20 cellular contexts compared by ENCODE assay signal in the genomic region with DNA sequence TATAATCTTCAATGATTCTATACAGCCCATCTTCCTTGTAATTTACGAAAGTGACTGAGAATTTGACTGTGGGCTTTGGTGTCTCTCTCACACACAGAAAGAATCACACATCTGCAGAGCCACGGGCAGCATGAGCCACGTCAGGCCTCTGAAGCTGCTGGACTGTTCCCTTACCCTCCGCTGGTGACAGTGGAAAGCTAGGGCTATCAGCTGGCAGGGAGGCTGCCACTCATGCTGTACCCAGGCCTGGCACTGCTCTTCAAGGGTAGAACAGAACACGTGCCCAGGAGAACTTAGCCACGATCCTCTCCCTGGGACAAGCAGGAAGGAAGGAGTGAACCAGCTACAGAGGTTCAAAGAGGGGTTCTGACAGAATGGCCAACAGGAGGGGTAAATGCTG.
A peak's percentile ranks its signal among the peaks of the same experiment; 100 is the strongest.
DNase-seq lines count a peak whose midpoint lies in the region; ATAC-seq and TF ChIP-seq lines count a peak whose summit lies in the region.
"Had no signal": no experiment of that assay in that cellular context is flagged by ENCODE, and none has a peak within 500 bp of the region (broad histone marks: within the 10 kb centered on the region; RNA-seq: fewer than 3 reads in every experiment).

No MANE protein-coding gene starts in this region.

- peaks cover 73% of the 10 kb centered on the region for H3K36me3 ChIP-seq in suprapubic skin
- H3K36me3 ChIP-seq: ovary had no signal

- H3K27me3 Mint-ChIP-seq in activated CD4-positive, alpha-beta memory T cell treated with anti-CD3 and anti-CD28 coated beads, Interleukin-2, amount 10 ng/mL, durations not matched to agents 7 days and 5 days: no peaks in the 10 kb centered on the region
- H3K27me3 Mint-ChIP-seq in activated CD4-positive, alpha-beta memory T cell treated with anti-CD3 and anti-CD28 coated beads for 36 hours: no peaks in the 10 kb centered on the region
- no peaks in the 10 kb centered on the region for H3K27me3 Mint-ChIP-seq in activated naive CD8-positive, alpha-beta T cell treated with anti-CD3 and anti-CD28 coated beads, Interleukin-2, amount 10 ng/mL, durations not matched to agents 7 days and 5 days
- H3K27me3 Mint-ChIP-seq in stimulated activated naive B cell treated with anti-CD40 and anti-IgM and Interleukin-4, amounts not matched to agents 10 μg/mL and 1 μg/mL and 100 μg/mL, for 72 hours: no peaks in the 10 kb centered on the region

- no peak for TF ChIP-seq EP300 in suprapubic skin (IDR thresholded peaks at IDR 0.05)

- H3K4me1 ChIP-seq in right cardiac atrium (ENCODE audit: control insufficient read depth, insufficient read depth, low read length): peaks cover 1% of the 10 kb centered on the region
- H3K4me1 ChIP-seq in suprapubic skin: peaks cover 4% of the 10 kb centered on the region
- H3K4me1 ChIP-seq: A549 had no signal

- no peak overlapping the region for H3K4me3 Mint-ChIP-seq in activated CD4-positive, alpha-beta memory T cell treated with anti-CD3 and anti-CD28 coated beads, Interleukin-2, amount 10 ng/mL, durations not matched to agents 7 days and 5 days
- no peak overlapping the region for H3K4me3 Mint-ChIP-seq in activated CD4-positive, alpha-beta memory T cell treated with anti-CD3 and anti-CD28 coated beads for 36 hours
- H3K4me3 Mint-ChIP-seq in activated naive CD8-positive, alpha-beta T cell treated with anti-CD3 and anti-CD28 coated beads, Interleukin-2, amount 10 ng/mL, durations not matched to agents 7 days and 5 days: peak overlapping the region; percentile 6
- no peak overlapping the region for H3K4me3 Mint-ChIP-seq in stimulated activated naive B cell treated with anti-CD40 and anti-IgM and Interleukin-4, amounts not matched to agents 10 μg/mL and 1 μg/mL and 100 μg/mL, for 72 hours

- no peak for TF ChIP-seq POLR2A in suprapubic skin (IDR thresholded peaks at IDR 0.05)

- H3K27ac Mint-ChIP-seq in activated CD4-positive, alpha-beta memory T cell treated with anti-CD3 and anti-CD28 coated beads, Interleukin-2, amount 10 ng/mL, durations not matched to agents 7 days and 5 days: peak overlapping the region; percentile 44
- no peak overlapping the region for H3K27ac Mint-ChIP-seq in activated CD4-positive, alpha-beta memory T cell treated with anti-CD3 and anti-CD28 coated beads for 36 hours
- peak overlapping the region; percentile 63 for H3K27ac Mint-ChIP-seq in activated naive CD8-positive, alpha-beta T cell treated with anti-CD3 and anti-CD28 coated beads, Interleukin-2, amount 10 ng/mL, durations not matched to agents 7 days and 5 days
- peak overlapping the region; percentile 14 for H3K27ac Mint-ChIP-seq in stimulated activated naive B cell treated with anti-CD40 and anti-IgM and Interleukin-4, amounts not matched to agents 10 μg/mL and 1 μg/mL and 100 μg/mL, for 72 hours

- no peak for TF ChIP-seq CTCF in suprapubic skin (IDR thresholded peaks at IDR 0.05)

- POLR2A ChIA-PET in activated CD4-positive, alpha-beta memory T cell treated with anti-CD3 and anti-CD28 coated beads, Interleukin-2, amount 10 ng/mL, durations not matched to agents 7 days and 5 days (lab: Charles Lee): interaction anchor here (2.2 kb wide), 1 partner anchor 86 kb away, joined by 6 read pairs; no protein-coding TSS in a partner anchor
- POLR2A ChIA-PET in activated CD4-positive, alpha-beta memory T cell treated with anti-CD3 and anti-CD28 coated beads for 36 hours (lab: Charles Lee): no interaction called here
- POLR2A ChIA-PET in activated naive CD8-positive, alpha-beta T cell treated with anti-CD3 and anti-CD28 coated beads, Interleukin-2, amount 10 ng/mL, durations not matched to agents 7 days and 5 days (lab: Charles Lee): no interaction called here

- no peaks in the 10 kb centered on the region for H3K9me3 ChIP-seq in right cardiac atrium (ENCODE audit: control insufficient read depth, low read length)
- no peaks in the 10 kb centered on the region for H3K9me3 ChIP-seq in suprapubic skin
- H3K9me3 ChIP-seq: A549, ovary, sigmoid colon had no signal

- no peak overlapping the region for H3K4me3 ChIP-seq in right cardiac atrium (ENCODE audit: low read length)
- H3K4me3 ChIP-seq in suprapubic skin: no peak overlapping the region
- H3K4me3 ChIP-seq: A549, GM23248, ovary, sigmoid colon had no signal

- H3K9me3 Mint-ChIP-seq in activated CD4-positive, alpha-beta memory T cell treated with anti-CD3 and anti-CD28 coated beads, Interleukin-2, amount 10 ng/mL, durations not matched to agents 7 days and 5 days: no peaks in the 10 kb centered on the region
- H3K9me3 Mint-ChIP-seq in activated CD4-positive, alpha-beta memory T cell treated with anti-CD3 and anti-CD28 coated beads for 36 hours: no peaks in the 10 kb centered on the region
- H3K9me3 Mint-ChIP-seq in activated naive CD8-positive, alpha-beta T cell treated with anti-CD3 and anti-CD28 coated beads, Interleukin-2, amount 10 ng/mL, durations not matched to agents 7 days and 5 days: no peaks in the 10 kb centered on the region
- no peaks in the 10 kb centered on the region for H3K9me3 Mint-ChIP-seq in stimulated activated naive B cell treated with anti-CD40 and anti-IgM and Interleukin-4, amounts not matched to agents 10 μg/mL and 1 μg/mL and 100 μg/mL, for 72 hours

- WGBS in right cardiac atrium: 74% methylated on average over 6 of the region's 6 CpGs
- 91% methylated on average over 6 of the region's 6 CpGs for WGBS in suprapubic skin

- peaks cover 40% of the 10 kb centered on the region for H3K4me1 Mint-ChIP-seq in activated CD4-positive, alpha-beta memory T cell treated with anti-CD3 and anti-CD28 coated beads, Interleukin-2, amount 10 ng/mL, durations not matched to agents 7 days and 5 days
- H3K4me1 Mint-ChIP-seq in activated CD4-positive, alpha-beta memory T cell treated with anti-CD3 and anti-CD28 coated beads for 36 hours (ENCODE audit: low read depth): peaks cover 49% of the 10 kb centered on the region
- H3K4me1 Mint-ChIP-seq in activated naive CD8-positive, alpha-beta T cell treated with anti-CD3 and anti-CD28 coated beads, Interleukin-2, amount 10 ng/mL, durations not matched to agents 7 days and 5 days: peaks cover 45% of the 10 kb centered on the region
- H3K4me1 Mint-ChIP-seq in stimulated activated naive B cell treated with anti-CD40 and anti-IgM and Interleukin-4, amounts not matched to agents 10 μg/mL and 1 μg/mL and 100 μg/mL, for 72 hours: peaks cover 10 to 11% of the 10 kb centered on the region in 2 donors

- ATAC-seq in activated naive CD8-positive, alpha-beta T cell treated with anti-CD3 and anti-CD28 coated beads, Interleukin-2, amount 10 ng/mL, durations not matched to agents 7 days and 5 days (ENCODE audit: low read depth): no peak
- ATAC-seq in right cardiac atrium: peak; percentile 88 to 92
- ATAC-seq in stimulated activated naive B cell treated with anti-CD40 and anti-IgM and Interleukin-4, amounts not matched to agents 10 μg/mL and 1 μg/mL and 100 μg/mL, for 72 hours (replicated peaks): no peak
- ATAC-seq: A549 had no signal

- H3K36me3 Mint-ChIP-seq in activated CD4-positive, alpha-beta memory T cell treated with anti-CD3 and anti-CD28 coated beads, Interleukin-2, amount 10 ng/mL, durations not matched to agents 7 days and 5 days (ENCODE audit: low read depth): peaks cover 77% of the 10 kb centered on the region
- peaks cover 61% of the 10 kb centered on the region for H3K36me3 Mint-ChIP-seq in activated CD4-positive, alpha-beta memory T cell treated with anti-CD3 and anti-CD28 coated beads for 36 hours
- H3K36me3 Mint-ChIP-seq in activated naive CD8-positive, alpha-beta T cell treated with anti-CD3 and anti-CD28 coated beads, Interleukin-2, amount 10 ng/mL, durations not matched to agents 7 days and 5 days: peaks cover 49% of the 10 kb centered on the region
- peaks cover 35 to 56% of the 10 kb centered on the region in 2 donors for H3K36me3 Mint-ChIP-seq in stimulated activated naive B cell treated with anti-CD40 and anti-IgM and Interleukin-4, amounts not matched to agents 10 μg/mL and 1 μg/mL and 100 μg/mL, for 72 hours

- DNase-seq in activated CD4-positive, alpha-beta memory T cell treated with anti-CD3 and anti-CD28 coated beads, Interleukin-2, amount 10 ng/mL, durations not matched to agents 7 days and 5 days: no peak
- DNase-seq in activated CD4-positive, alpha-beta memory T cell treated with anti-CD3 and anti-CD28 coated beads for 36 hours: no peak
- DNase-seq in activated naive CD8-positive, alpha-beta T cell treated with anti-CD3 and anti-CD28 coated beads, Interleukin-2, amount 10 ng/mL, durations not matched to agents 7 days and 5 days: no peak
- DNase-seq in right cardiac atrium: no peak
- no peak for DNase-seq in stimulated activated naive B cell treated with anti-CD40 and anti-IgM and Interleukin-4, amounts not matched to agents 10 μg/mL and 1 μg/mL and 100 μg/mL, for 72 hours
- no peak for DNase-seq in NCI-H2081 treated with DMSO at 0.1 percent for 48 hours (lab: John Stamatoyannopoulos, UW)
- no peak for DNase-seq in CD1c-positive myeloid dendritic cell (ENCODE audit: extremely low spot score)
- no peak for DNase-seq in suprapubic skin (ENCODE audit: low spot score in 2 of 2)
- DNase-seq: activated effector memory CD4-positive, alpha-beta T cell treated with Interleukin-2 at 50 U/mL for 16 hours; cerebellar nuclear complex; effector CD8-positive, alpha-beta T cell; GM23248; Kasumi-1; NCI-H1092 treated with DMSO at 0.1 percent for 48 hours; NCI-H524 treated with DMSO at 0.1 percent for 48 hours; ovary; sigmoid colon; stimulated activated naive CD4-positive, alpha-beta T cell; WERI-Rb-1 had no signal

- no peak overlapping the region for H3K27ac ChIP-seq in right cardiac atrium (ENCODE audit: low read length)
- no peak overlapping the region for H3K27ac ChIP-seq in suprapubic skin
- H3K27ac ChIP-seq: A549, GM23248, ovary, WERI-Rb-1 had no signal

- H3K27me3 ChIP-seq in right cardiac atrium (ENCODE audit: control insufficient read depth, insufficient read depth): no peaks in the 10 kb centered on the region
- no peaks in the 10 kb centered on the region for H3K27me3 ChIP-seq in suprapubic skin
- H3K27me3 ChIP-seq: ovary, sigmoid colon had no signal

- intact Hi-C loops in activated CD4-positive, alpha-beta memory T cell treated with anti-CD3 and anti-CD28 coated beads for 36 hours (cut with micrococcal nuclease): loop anchor here (2.0 kb wide), 2 partner anchors 47 to 81 kb away; no protein-coding TSS in a partner anchor
- intact Hi-C loops in right cardiac atrium (cut with DNase I): loop anchor here in 1 of 4 donors (10.0 kb wide), 1 partner anchor 79 kb away; no protein-coding TSS in a partner anchor

- CTCF ChIA-PET in activated CD4-positive, alpha-beta memory T cell treated with anti-CD3 and anti-CD28 coated beads, Interleukin-2, amount 10 ng/mL, durations not matched to agents 7 days and 5 days (lab: Charles Lee): no interaction called here
- CTCF ChIA-PET in activated CD4-positive, alpha-beta memory T cell treated with anti-CD3 and anti-CD28 coated beads for 36 hours (lab: Charles Lee): interaction anchor here (1.2 kb wide), 1 partner anchor 10 kb away, joined by 3 read pairs; no protein-coding TSS in a partner anchor

Comparison
In these comparisons a context has a peak if more than half of its experiments do, and no peak if none do; other contexts are left out.
1. ATAC-seq: peak in right cardiac atrium (2 of 2); none in activated naive CD8-positive, alpha-beta T cell treated with anti-CD3 and anti-CD28 coated beads, Interleukin-2, amount 10 ng/mL, durations not matched to agents 7 days and 5 days (single experiment) and stimulated activated naive B cell treated with anti-CD40 and anti-IgM and Interleukin-4, amounts not matched to agents 10 μg/mL and 1 μg/mL and 100 μg/mL, for 72 hours (0 of 2).